Comparison of ENCODE assay signal across 10 cellular contexts in the genomic region with DNA sequence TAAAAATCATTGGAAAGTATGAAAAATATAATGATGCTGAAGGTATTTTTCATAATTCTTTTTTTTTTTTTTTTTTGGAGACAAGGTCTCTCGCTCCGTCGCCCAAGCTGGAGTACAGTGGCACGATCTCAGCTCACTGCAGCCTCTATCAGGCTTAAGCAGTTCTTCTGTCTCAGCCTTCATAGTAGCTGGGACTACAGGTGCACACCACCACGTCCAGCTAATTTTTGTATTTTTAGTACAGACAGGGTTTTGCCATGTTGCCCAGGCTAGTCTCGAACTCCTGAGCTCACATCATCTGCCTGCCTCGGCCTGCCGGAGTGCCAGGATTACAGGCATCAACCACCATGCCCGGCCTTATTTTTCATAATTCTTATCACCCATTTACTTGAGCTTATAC. TPM values are rescaled to one million over a fixed set of nuclear protein-coding genes. Genes with fewer than 3 reads are reported as not detected.
DNase-seq lines count a peak whose midpoint lies in the region; ATAC-seq and TF ChIP-seq lines count a peak whose summit lies in the region.
"Had no signal": no experiment of that assay in that cellular context is flagged by ENCODE, and none has a peak within 500 bp of the region (broad histone marks: within the 10 kb centered on the region; RNA-seq: fewer than 3 reads in every experiment).

No MANE protein-coding gene starts in this region.

- H3K4me2 ChIP-seq in OCI-LY1 (ENCODE audit: low read length), result peak overlapping the region; percentile 63

- no peak for TF ChIP-seq POLR2A in gastrocnemius medialis (IDR thresholded peaks at IDR 0.05)

- peaks cover 56% of the 10 kb centered on the region for H3K36me3 Mint-ChIP-seq in CD8-positive, alpha-beta T cell
- H3K36me3 Mint-ChIP-seq in Caco-2 (ENCODE audit: insufficient read depth, unreplicated experiment), result no peaks in the 10 kb centered on the region

- H3K9ac ChIP-seq in OCI-LY1 (ENCODE audit: low read length), result peak overlapping the region; percentile 44

- no peaks in the 10 kb centered on the region for H3K9me2 ChIP-seq in OCI-LY1 (ENCODE audit: low read depth, low read length)

- H3K4me1 Mint-ChIP-seq in CD8-positive, alpha-beta T cell (ENCODE audit: low read depth), result peaks cover 92% of the 10 kb centered on the region
- no peaks in the 10 kb centered on the region for H3K4me1 Mint-ChIP-seq in Caco-2 (ENCODE audit: low read depth, unreplicated experiment)

- peaks cover 83% of the 10 kb centered on the region for H3K4me1 ChIP-seq in CD8-positive, alpha-beta T cell (ENCODE audit: insufficient read depth, low read length)
- H3K4me1 ChIP-seq in OCI-LY1 (ENCODE audit: insufficient read depth, low read length, severe bottlenecking), result peaks cover 91% of the 10 kb centered on the region
- H3K4me1 ChIP-seq in effector memory CD4-positive, alpha-beta T cell (ENCODE audit: control insufficient read depth, insufficient read depth, low read length, poor library complexity, severe bottlenecking), result peaks cover 84% of the 10 kb centered on the region
- H3K4me1 ChIP-seq in gastrocnemius medialis, result peaks cover 32 to 46% of the 10 kb centered on the region in 2 donors
- no peaks in the 10 kb centered on the region for H3K4me1 ChIP-seq in Caco-2

- POLR2A ChIA-PET in CD8-positive, alpha-beta T cell (lab: Charles Lee), result interaction anchor here (0.6 to 7.8 kb wide), 5 partner anchors 8 to 328 kb away, joined by 5 to 98 read pairs (median 13); partner anchors contain the start of gene SMAP2
- POLR2A ChIA-PET in Caco-2 (lab: Charles Lee), result no interaction called here

- H3K9me3 ChIP-seq in CD8-positive, alpha-beta T cell (ENCODE audit: low read length), result no peaks in the 10 kb centered on the region
- no peaks in the 10 kb centered on the region for H3K9me3 ChIP-seq in OCI-LY1 (ENCODE audit: low read length)
- no peaks in the 10 kb centered on the region for H3K9me3 ChIP-seq in effector memory CD4-positive, alpha-beta T cell (ENCODE audit: control insufficient read depth, low read length)
- H3K9me3 ChIP-seq in gastrocnemius medialis, result no peaks in the 10 kb centered on the region
- no peaks in the 10 kb centered on the region for H3K9me3 ChIP-seq in Caco-2

- no peak for ATAC-seq in CD8-positive, alpha-beta T cell
- ATAC-seq in gastrocnemius medialis, result no peak

- H3K27ac Mint-ChIP-seq in CD8-positive, alpha-beta T cell, result peak overlapping the region; percentile 100
- H3K27ac Mint-ChIP-seq in Caco-2 (ENCODE audit: unreplicated experiment), result no peak overlapping the region

- no peak for TF ChIP-seq CTCF in CD8-positive, alpha-beta T cell (IDR thresholded peaks at IDR 0.05)
- TF ChIP-seq CTCF in OCI-LY1 (IDR thresholded peaks at IDR 0.05; ENCODE audit: low read length), result no peak
- TF ChIP-seq CTCF in gastrocnemius medialis (IDR thresholded peaks at IDR 0.05 in 4 of 5, conservative IDR thresholded peaks at IDR 0.05 in 1 of 5), result no peak
- no peak for TF ChIP-seq CTCF in Caco-2 (IDR thresholded peaks at IDR 0.05; ENCODE audit: insufficient read depth in 1 of 2, low read depth in 1 of 2, low read length in 1 of 2, severe bottlenecking in 1 of 2, unreplicated experiment in 1 of 2)

- H2AFZ ChIP-seq in OCI-LY1 (ENCODE audit: low read length), result no peak overlapping the region

- H3K27me3 Mint-ChIP-seq in CD8-positive, alpha-beta T cell (ENCODE audit: low read depth), result no peaks in the 10 kb centered on the region
- H3K27me3 Mint-ChIP-seq in Caco-2 (ENCODE audit: insufficient read depth, unreplicated experiment), result no peaks in the 10 kb centered on the region

- H3K79me2 ChIP-seq in OCI-LY1 (ENCODE audit: insufficient read depth, low read length), result peaks cover 17% of the 10 kb centered on the region; the same call in 1 of the 2 replicates

- in situ Hi-C loops in gastrocnemius medialis (cut with MboI; ENCODE audit: low sequenced_read_pairs in 4 of 4), result no loop called here

- peak overlapping the region; percentile 45 for H3K4me3 ChIP-seq in CD8-positive, alpha-beta T cell (ENCODE audit: low read depth, low read length)
- H3K4me3 ChIP-seq in OCI-LY1 (ENCODE audit: low read depth, low read length, poor library complexity, severe bottlenecking) (peak overlapping the region; percentile 40), gastrocnemius medialis (no peak overlapping the region), Caco-2 (ENCODE audit: low read depth, low read length) (no peak overlapping the region)
- H3K4me3 ChIP-seq in effector memory CD4-positive, alpha-beta T cell (ENCODE audit: insufficient read depth, low read depth, low read length, poor library complexity, severe bottlenecking), result no peak overlapping the region

- peaks cover 4% of the 10 kb centered on the region; the same call in 1 of the 2 replicates for H4K20me1 ChIP-seq in OCI-LY1 (ENCODE audit: insufficient read depth, low read length)

- CTCF ChIA-PET in CD8-positive, alpha-beta T cell (lab: Charles Lee), result interaction anchor here (0.9 to 14.0 kb wide), 11 partner anchors 12 to 243 kb away, joined by 3 to 109 read pairs (median 9); partner anchors contain the start of gene SMAP2
- CTCF ChIA-PET in Caco-2 (lab: Charles Lee), result interaction anchor here (0.6 to 0.9 kb wide), 2 partner anchors 48 to 379 kb away, joined by 3 read pairs; no protein-coding TSS in a partner anchor

- no peaks in the 10 kb centered on the region for H3K27me3 ChIP-seq in CD8-positive, alpha-beta T cell (ENCODE audit: insufficient read depth, low read length)
- no peaks in the 10 kb centered on the region; the same call in 1 of the 2 replicates for H3K27me3 ChIP-seq in OCI-LY1 (ENCODE audit: insufficient read depth, low read length)
- H3K27me3 ChIP-seq in effector memory CD4-positive, alpha-beta T cell (replicated peaks; ENCODE audit: control insufficient read depth, insufficient read depth, low read length, poor library complexity, severe bottlenecking), result no peaks in the 10 kb centered on the region
- H3K27me3 ChIP-seq in gastrocnemius medialis, result no peaks in the 10 kb centered on the region
- no peaks in the 10 kb centered on the region for H3K27me3 ChIP-seq in Caco-2 (replicated peaks; ENCODE audit: control insufficient read depth, insufficient read depth, low read length)

- H3K27ac ChIP-seq in CD8-positive, alpha-beta T cell (ENCODE audit: low read depth, low read length), result peak overlapping the region; percentile 93
- peak overlapping the region; percentile 94 for H3K27ac ChIP-seq in OCI-LY1 (ENCODE audit: low read depth, low read length, poor library complexity, severe bottlenecking)
- H3K27ac ChIP-seq in effector memory CD4-positive, alpha-beta T cell (ENCODE audit: insufficient read depth, low read length, poor library complexity, severe bottlenecking), result peak overlapping the region; percentile 97
- H3K27ac ChIP-seq in gastrocnemius medialis, result peak overlapping the region; percentile 31 to 67 (median 58)

- 0 out of 2 replicates have a peak, but pooled peaks cover 3% of the 10 kb centered on the region for H3F3A ChIP-seq in OCI-LY1 (ENCODE audit: insufficient read depth, low read length)

- peak overlapping the region; percentile 86 for H3K4me3 Mint-ChIP-seq in CD8-positive, alpha-beta T cell
- no peak overlapping the region for H3K4me3 Mint-ChIP-seq in Caco-2 (ENCODE audit: unreplicated experiment)

- H3K9me3 Mint-ChIP-seq in CD8-positive, alpha-beta T cell, result no peaks in the 10 kb centered on the region
- H3K9me3 Mint-ChIP-seq in Caco-2 (ENCODE audit: unreplicated experiment), result no peaks in the 10 kb centered on the region

- no TSS peak for BruUV-seq in Caco-2 (replicated peaks; lab: Mats Ljungman, UMichigan)

- no peaks in the 10 kb centered on the region for H3K36me3 ChIP-seq in CD8-positive, alpha-beta T cell (ENCODE audit: insufficient read depth, low read length)
- peaks cover 21% of the 10 kb centered on the region for H3K36me3 ChIP-seq in OCI-LY1 (ENCODE audit: insufficient read depth, low read length)
- no peaks in the 10 kb centered on the region for H3K36me3 ChIP-seq in effector memory CD4-positive, alpha-beta T cell (ENCODE audit: control insufficient read depth, insufficient read depth, low read length)
- H3K36me3 ChIP-seq in gastrocnemius medialis, result no peaks in the 10 kb centered on the region
- no peaks in the 10 kb centered on the region for H3K36me3 ChIP-seq in Caco-2 (ENCODE audit: control insufficient read depth, insufficient read depth, low read length)

- DNase-seq in CD8-positive, alpha-beta T cell, result no peak
- no peak for DNase-seq in effector memory CD4-positive, alpha-beta T cell
- no peak for DNase-seq in gastrocnemius medialis
- no peak for DNase-seq in dermis blood vessel endothelial cell
- no peak for DNase-seq in NK-92 treated with Interleukin-12 subunit alpha and Interleukin-12 subunit beta, amount 100 ng/mL, for 24 hours (lab: John Stamatoyannopoulos, UW)
- DNase-seq in Caco-2, result no peak
- DNase-seq in NCI-H526 (lab: John Stamatoyannopoulos, UW), result no peak
- DNase-seq: midbrain, NCI-H1417 treated with DMSO at 0.1 percent for 48 hours had no signal

- intact Hi-C loops in CD8-positive, alpha-beta T cell (cut with DNase I, micrococcal nuclease), result loop anchor here (1.0 to 5.0 kb wide), 2 partner anchors 18 to 224 kb away; partner anchors contain the start of gene RLF (in 1 of the 2)
- intact Hi-C loops in gastrocnemius medialis (cut with DNase I; ENCODE audit: low total_unique reads), result no loop called here
- intact Hi-C loops in Caco-2 (cut with micrococcal nuclease; ENCODE audit: unreplicated experiment), result no loop called here

RNA-seq across cellular contexts. Expression of gene SMAP2, which starts 13.3 kb away (rescaled TPM):
- total RNA-seq in CD8-positive, alpha-beta T cell, result 100 to 1,000 TPM; 167 to 171 TPM
- total RNA-seq in gastrocnemius medialis (100 to 1,000 TPM in 1 of 4 donors, 10 to 100 TPM in 3; 14.9 to 121 (median 47.5) TPM), dermis blood vessel endothelial cell (3.7 and 6.7 TPM in 2 replicates), Caco-2 (2022) (6.8 and 7.5 TPM in 2 replicates)

Comparison
In these comparisons a context has a peak if more than half of its experiments do, and no peak if none do; other contexts are left out.
1. H3K4me3 ChIP-seq: peak in CD8-positive, alpha-beta T cell (single experiment) and OCI-LY1 (single experiment); none in effector memory CD4-positive, alpha-beta T cell (single experiment), gastrocnemius medialis (0 of 4) and Caco-2 (single experiment).
2. intact Hi-C loops: an anchor here in CD8-positive, alpha-beta T cell (1.0 to 5.0 kb wide); none called in gastrocnemius medialis and Caco-2.
3. Peak in every context shown above with its lines, with median percentiles within 50 percentile points of each other: H3K27ac ChIP-seq.